ENCODE assay signal across 26 cellular contexts in genomic region chrX:67759018-67759417, GRCh38.
"Had no signal": no experiment of that assay in that cellular context is flagged by ENCODE, and none has a peak within 500 bp of the region (broad histone marks: within the 10 kb centered on the region; RNA-seq: fewer than 3 reads in every experiment).

No MANE protein-coding gene starts in this region.

- H3K36me3 ChIP-seq: stomach, suprapubic skin, thoracic aorta, thyroid gland, tibial artery, tibial nerve, transverse colon, upper lobe of left lung, upper lobe of right lung, uterus, vagina had no signal

- H3K4me1 ChIP-seq: stomach, suprapubic skin, testis, thyroid gland, tibial artery, tibial nerve, transverse colon, upper lobe of left lung, upper lobe of right lung, uterus, vagina had no signal

- ATAC-seq: stimulated activated effector memory CD8-positive, alpha-beta T cell treated with anti-CD3 and anti-CD28 coated beads, Interleukin-12 subunit alpha, Interleukin-12 subunit beta, amount 100 ng/mL, for 72 hours; stimulated activated memory B cell treated with anti-CD40 and anti-IgM and Interleukin-4, amounts not matched to agents 10 μg/mL and 1 μg/mL and 100 μg/mL, for 72 hours; stimulated activated naive B cell treated with anti-CD40 and anti-IgM and Interleukin-4, amounts not matched to agents 10 μg/mL and 1 μg/mL and 100 μg/mL, for 72 hours; stimulated activated naive CD8-positive, alpha-beta T cell treated with anti-CD3 and anti-CD28 coated beads, Interleukin-15, amount 100 ng/mL, for 72 hours; stimulated activated naive CD8-positive, alpha-beta T cell treated with anti-CD3 and anti-CD28 coated beads, Interleukin-15, Interleukin-2, amounts not matched to agents 100 U/mL and 50 U/mL, for 24 hours; upper lobe of right lung had no signal

- DNase-seq: stimulated activated CD4-positive, alpha-beta T cell treated with anti-CD3 and anti-CD28 coated beads, Interleukin-2, amount 100 ng/mL, for 48 hours; stimulated activated CD4-positive, alpha-beta T cell treated with anti-CD3 and anti-CD28 coated beads, Interleukin-4, amount 100 ng/mL, for 1 hour; stimulated activated CD4-positive, alpha-beta T cell treated with anti-CD3 and anti-CD28 coated beads, Interleukin-4, amount 100 ng/mL, for 24 hours; stimulated activated CD4-positive, alpha-beta T cell treated with anti-CD3 and anti-CD28 coated beads, Interleukin-4, amount 100 ng/mL, for 4 hours; stimulated activated CD8-positive, alpha-beta memory T cell treated with anti-CD3 and anti-CD28 coated beads, Interleukin-4, amount 100 ng/mL, for 48 hours; stimulated activated naive B cell treated with anti-CD40 and anti-IgM and Interleukin-4, amounts not matched to agents 10 μg/mL and 1 μg/mL and 100 μg/mL, for 72 hours; stimulated activated naive CD4-positive, alpha-beta T cell; stimulated activated naive CD4-positive, alpha-beta T cell treated with Interleukin-2 at 50 U/mL for 16 hours; stimulated activated naive CD8-positive, alpha-beta T cell treated with anti-CD3 and anti-CD28 coated beads, Interleukin-15, amount 100 ng/mL, for 72 hours; stimulated activated naive CD8-positive, alpha-beta T cell treated with anti-CD3 and anti-CD28 coated beads, Interleukin-15, Interleukin-2, amounts not matched to agents 100 U/mL and 50 U/mL, for 24 hours; stomach; substantia nigra; testis; thyroid gland; tibial artery; transverse colon; trophoblast cell; upper lobe of left lung; upper lobe of right lung; uterus had no signal

- H3K9me3 ChIP-seq: suprapubic skin, testis, thoracic aorta, thyroid gland, tibial artery, tibial nerve, transverse colon, upper lobe of left lung, upper lobe of right lung, uterus, vagina had no signal

- H3K27me3 ChIP-seq: stomach, suprapubic skin, testis, thyroid gland, tibial artery, tibial nerve, transverse colon, upper lobe of left lung, upper lobe of right lung, uterus, vagina had no signal

- H3K27ac ChIP-seq: stomach, suprapubic skin, testis, thoracic aorta, thyroid gland, tibial artery, tibial nerve, transverse colon, upper lobe of left lung, upper lobe of right lung, uterus, vagina had no signal

- H3K4me3 ChIP-seq: stomach, suprapubic skin, testis, thoracic aorta, thyroid gland, tibial artery, tibial nerve, transverse colon, upper lobe of left lung, upper lobe of right lung, uterus, vagina had no signal
